22 cellular contexts compared by ENCODE assay signal in the genomic region with DNA sequence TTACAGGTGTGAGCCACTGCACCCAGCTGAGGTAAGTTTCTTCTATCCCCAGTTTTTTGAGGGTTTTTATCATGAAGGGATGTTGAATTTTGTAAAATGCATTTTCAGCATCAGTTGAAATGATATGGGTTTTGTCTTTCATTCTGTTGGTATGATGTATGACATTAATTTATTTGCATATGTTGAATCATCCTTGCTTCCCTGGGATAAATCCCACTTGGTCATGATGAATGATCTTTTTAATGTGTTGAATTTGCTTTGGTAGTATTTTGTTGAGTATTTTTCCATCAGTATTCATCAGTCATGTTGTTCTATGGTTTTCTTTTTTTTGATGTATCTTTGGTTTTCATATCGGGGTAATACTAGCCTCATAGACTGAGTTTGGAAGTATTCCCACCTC.
DNase-seq lines count a peak whose midpoint lies in the region; ATAC-seq, FAIRE-seq and TF ChIP-seq lines count a peak whose summit lies in the region.
"Had no signal": no experiment of that assay in that cellular context is flagged by ENCODE, and none has a peak within 500 bp of the region (broad histone marks: within the 10 kb centered on the region; RNA-seq: fewer than 3 reads in every experiment).

No MANE protein-coding gene starts in this region.

- H3K9me3 ChIP-seq in PC-3 (ENCODE audit: low read length) (no peaks in the 10 kb centered on the region), thyroid gland (no peaks in the 10 kb centered on the region)
- H3K9me3 ChIP-seq: A549, HAP-1 had no signal

- no peaks in the 10 kb centered on the region for H3K79me2 ChIP-seq in PC-3 (ENCODE audit: low read length)

- H3K9me2 ChIP-seq in PC-3 (replicated peaks; ENCODE audit: low read length): no peaks in the 10 kb centered on the region

- H3K4me1 ChIP-seq in PC-3 (ENCODE audit: insufficient read depth, low read length): no peaks in the 10 kb centered on the region
- H3K4me1 ChIP-seq in thyroid gland: no peaks in the 10 kb centered on the region
- H3K4me1 ChIP-seq: A549, HAP-1 had no signal

- 87 to 88% methylated on average over 1 of the region's 1 CpG for WGBS in thyroid gland, 2 donors

- H3K4me3 ChIP-seq in PC-3 (ENCODE audit: low read length) (no peak overlapping the region), fibroblast of mammary gland (ENCODE audit: control insufficient read depth, low read depth, low read length) (no peak overlapping the region), thyroid gland (replicated peaks in 1 of 3) (no peak overlapping the region)
- H3K4me3 ChIP-seq: A549, GM12878, HAP-1 had no signal

- no peak overlapping the region for H2AFZ ChIP-seq in PC-3 (ENCODE audit: low read length)

- peak; percentile 40 for FAIRE-seq in TTC549 (lab: Jason Lieb, UNC)
- FAIRE-seq: A549, GM12878, H54 had no signal

- no peaks in the 10 kb centered on the region for H3F3A ChIP-seq in PC-3 (ENCODE audit: low read length, unreplicated experiment)

- no TSS peak for BruUV-seq in PC-3 (replicated peaks; lab: Mats Ljungman, UMichigan)

- POLR2A ChIA-PET in PC-3 (lab: Charles Lee; ENCODE audit: unreplicated experiment): no interaction called here

- no peak overlapping the region for H3K27ac ChIP-seq in PC-3 (ENCODE audit: low read length)
- no peak overlapping the region for H3K27ac ChIP-seq in thyroid gland
- H3K27ac ChIP-seq: A549 had no signal

- CTCF ChIA-PET in PC-3 (lab: Charles Lee): no interaction called here

- H3K36me3 ChIP-seq in PC-3 (ENCODE audit: low read depth, low read length) (no peaks in the 10 kb centered on the region), thyroid gland (no peaks in the 10 kb centered on the region)
- H3K36me3 ChIP-seq: HAP-1 had no signal

- no peaks in the 10 kb centered on the region for H4K20me1 ChIP-seq in PC-3 (ENCODE audit: low read length)

- intact Hi-C loops in PC-3 (cut with micrococcal nuclease) (no loop called here), thyroid gland (cut with DNase I) (no loop called here)

- H3K27me3 ChIP-seq in PC-3 (ENCODE audit: low read length) (no peaks in the 10 kb centered on the region), thyroid gland (no peaks in the 10 kb centered on the region)

- TF ChIP-seq CTCF in PC-3 (conservative IDR thresholded peaks at IDR 0.05; ENCODE audit: low read depth, low read length): no peak
- no peak for TF ChIP-seq CTCF in fibroblast of mammary gland (conservative IDR thresholded peaks at IDR 0.05; ENCODE audit: control insufficient read depth, insufficient read depth, low read depth, low read length)
- no peak for TF ChIP-seq CTCF in thyroid gland (IDR thresholded peaks at IDR 0.05)

- peak; percentile 17 for DNase-seq in ELR (ENCODE audit: low read depth)
- peak; percentile 24 for DNase-seq in PC-3
- DNase-seq in fibroblast of mammary gland (ENCODE audit: low read depth): peak; percentile 40
- DNase-seq in thyroid gland: no peak
- DNase-seq in activated gamma-delta T cell treated with Interleukin-2 at 50 U/mL for 16 hours: no peak
- DNase-seq: 8988T; ACHN; AML-193; C1 segment of cervical spinal cord; Calu3; CD4-positive, alpha-beta memory T cell; COR-L47; DMS153; DND-41; GDM1; GOT3 had no signal

- ATAC-seq in PC-3: peak; percentile 68
- ATAC-seq in GM21825 (IDR thresholded peaks at IDR 0.05; ENCODE audit: unreplicated experiment): no peak
- ATAC-seq: A549, GM12878 had no signal

- no peak for TF ChIP-seq POLR2A in thyroid gland (IDR thresholded peaks at IDR 0.05)

- H3K4me2 ChIP-seq in PC-3 (ENCODE audit: low read length): no peak overlapping the region
- H3K4me2 ChIP-seq: A549 had no signal

- H3K9ac ChIP-seq in PC-3 (ENCODE audit: low read length): no peak overlapping the region

Comparison
In these comparisons a context has a peak if more than half of its experiments do, and no peak if none do; other contexts are left out.
1. DNase-seq: peak in ELR (single experiment), PC-3 (single experiment) and fibroblast of mammary gland (single experiment); none in thyroid gland (0 of 2) and activated gamma-delta T cell treated with Interleukin-2 at 50 U/mL for 16 hours (single experiment).